ENCODE assay signal across 22 cellular contexts in the genomic region with DNA sequence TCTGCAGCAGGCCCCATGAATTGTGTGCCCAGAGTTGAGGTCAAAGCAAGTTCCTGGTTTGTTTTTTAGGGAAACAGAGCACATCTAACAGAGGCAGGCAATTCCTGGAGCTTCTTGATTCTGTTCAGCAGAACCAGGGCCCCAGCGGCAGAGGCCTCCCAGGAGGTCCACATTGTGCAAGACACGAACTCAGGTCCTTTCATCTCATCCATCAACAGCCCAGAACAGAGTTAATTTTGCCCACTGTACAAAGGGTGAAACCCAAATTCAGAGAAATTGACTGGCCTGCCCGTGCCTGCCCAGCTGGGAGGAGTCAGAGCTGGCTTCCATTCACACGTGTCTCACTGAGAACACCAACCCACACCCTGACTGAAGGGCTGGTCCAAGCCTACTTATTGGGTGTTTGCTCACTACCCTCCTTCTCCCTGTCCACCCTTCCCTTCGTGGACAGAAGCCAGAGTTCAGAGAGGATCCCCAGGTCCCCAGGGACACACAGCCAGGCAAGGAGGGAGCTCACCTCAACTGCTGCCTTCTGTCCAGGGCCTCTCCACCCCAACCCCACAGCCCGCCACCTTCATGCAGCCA.
DNase-seq lines count a peak whose midpoint lies in the region; ATAC-seq and TF ChIP-seq lines count a peak whose summit lies in the region.
"Had no signal": no experiment of that assay in that cellular context is flagged by ENCODE, and none has a peak within 500 bp of the region (broad histone marks: within the 10 kb centered on the region; RNA-seq: fewer than 3 reads in every experiment).

No MANE protein-coding gene starts in this region.

- H4K12ac ChIP-seq in trophoblast cell (ENCODE audit: low read depth, low read length) = no peak overlapping the region

- H4K8ac ChIP-seq in trophoblast cell (ENCODE audit: low read depth, low read length) = no peak overlapping the region

- no peaks in the 10 kb centered on the region for H3K79me1 ChIP-seq in trophoblast cell (ENCODE audit: low read length)

- H3K9me3 ChIP-seq in heart left ventricle (peaks cover 0 to 4% (median 0%) of the 10 kb centered on the region in 12 donors), endodermal cell (ENCODE audit: control insufficient read depth, low read length) (peaks cover 72% of the 10 kb centered on the region), trophoblast cell (ENCODE audit: insufficient read depth, low read depth, low read length) (peaks cover 83% of the 10 kb centered on the region)
- H3K9me3 ChIP-seq: A549 had no signal

- H3K4me1 ChIP-seq in heart left ventricle (no peaks in the 10 kb centered on the region), endodermal cell (ENCODE audit: control insufficient read depth, insufficient read depth, low read length) (no peaks in the 10 kb centered on the region), trophoblast cell (ENCODE audit: control insufficient read depth in 1 of 2, insufficient read depth in 2 of 2, low read length in 2 of 2) (no peaks in the 10 kb centered on the region)
- H3K4me1 ChIP-seq: A549, BE2C had no signal

- H2BK120ac ChIP-seq in trophoblast cell (ENCODE audit: insufficient read depth, low read length, poor library complexity) = no peak overlapping the region

- no peak overlapping the region for H2BK5ac ChIP-seq in trophoblast cell (ENCODE audit: low read depth, low read length, poor library complexity)

- H3K27ac ChIP-seq in heart left ventricle (no peak overlapping the region), endodermal cell (ENCODE audit: low read depth, low read length) (no peak overlapping the region), trophoblast cell (ENCODE audit: low read depth, low read length) (no peak overlapping the region)
- H3K27ac ChIP-seq: A549 had no signal

- H3K14ac ChIP-seq in trophoblast cell (ENCODE audit: low read length) = no peak overlapping the region

- H3K27ac Mint-ChIP-seq in endodermal cell = no peak overlapping the region

- ATAC-seq in heart left ventricle = no peak
- peak; percentile 28 for ATAC-seq in sciatic nerve
- no peak for ATAC-seq in HG02610 (IDR thresholded peaks at IDR 0.05; ENCODE audit: unreplicated experiment)
- ATAC-seq: A549, HCT116 had no signal

- H3K36me3 ChIP-seq in heart left ventricle = no peaks in the 10 kb centered on the region
- no peaks in the 10 kb centered on the region for H3K36me3 ChIP-seq in endodermal cell (ENCODE audit: control insufficient read depth, insufficient read depth, low read length)
- no peaks in the 10 kb centered on the region for H3K36me3 ChIP-seq in trophoblast cell (ENCODE audit: control insufficient read depth in 1 of 2, insufficient read depth in 2 of 2, low read length in 2 of 2)
- H3K36me3 ChIP-seq: BE2C had no signal

- H3K27me3 Mint-ChIP-seq in endodermal cell (ENCODE audit: insufficient read depth) = no peaks in the 10 kb centered on the region

- peaks cover 0 to 31% (median 0%) of the 10 kb centered on the region in 9 donors for H3K27me3 ChIP-seq in heart left ventricle
- H3K27me3 ChIP-seq in endodermal cell (ENCODE audit: control insufficient read depth, insufficient read depth, low read length, poor library complexity, severe bottlenecking) = no peaks in the 10 kb centered on the region
- H3K27me3 ChIP-seq in trophoblast cell (ENCODE audit: insufficient read depth, low read length) = no peaks in the 10 kb centered on the region
- H3K27me3 ChIP-seq: BE2C had no signal

- H3K23ac ChIP-seq in trophoblast cell (ENCODE audit: low read length) = no peak overlapping the region

- no peak overlapping the region for H3K4me3 Mint-ChIP-seq in endodermal cell

- H3K18ac ChIP-seq in trophoblast cell (ENCODE audit: low read length) = no peak overlapping the region

- H3K4ac ChIP-seq in trophoblast cell (ENCODE audit: low read depth, low read length) = no peak overlapping the region

- no peak overlapping the region for H2AFZ ChIP-seq in trophoblast cell (ENCODE audit: insufficient read depth, low read length, poor library complexity)

- H4K91ac ChIP-seq in trophoblast cell (ENCODE audit: low read depth, low read length) = no peak overlapping the region

- H3K9ac ChIP-seq in endodermal cell (ENCODE audit: extremely low read depth, low read length, poor library complexity, severe bottlenecking) (no peak overlapping the region), trophoblast cell (ENCODE audit: low read length) (no peak overlapping the region)

- intact Hi-C loops in cardiac septum (cut with DNase I) = no loop called here
- intact Hi-C loops in heart left ventricle (cut with DNase I) = no loop called here
- intact Hi-C loops in sciatic nerve (cut with DNase I) = no loop called here

- TF ChIP-seq CTCF in heart left ventricle (IDR thresholded peaks at IDR 0.05) = no peak
- no peak for TF ChIP-seq CTCF in endodermal cell (conservative IDR thresholded peaks at IDR 0.05)

- DNase-seq in cardiac septum (ENCODE audit: low spot score) = peak; percentile 19
- DNase-seq in heart left ventricle = no peak
- DNase-seq in endodermal cell = peak; percentile 2
- DNase-seq in sciatic nerve (ENCODE audit: low spot score) = peak; percentile 33
- DNase-seq in trophoblast cell = no peak
- DNase-seq in AML-193 (lab: John Stamatoyannopoulos, UW) = no peak
- no peak for DNase-seq in NCI-H2171 treated with DMSO at 0.1 percent for 48 hours (lab: John Stamatoyannopoulos, UW)
- DNase-seq: BE2C, DMS53, GDM1, GOT3, Kasumi-1, NCI-H1417, NCI-H1694 treated with DMSO at 0.1 percent for 48 hours, NCI-H2081 treated with DMSO at 0.1 percent for 48 hours, NCI-H446, NCI-H526, OCI-M1, Right ventricle myocardium superior had no signal

- H2AK5ac ChIP-seq in trophoblast cell (ENCODE audit: low read length) = no peak overlapping the region

- no peaks in the 10 kb centered on the region for H3K79me2 ChIP-seq in trophoblast cell (ENCODE audit: control insufficient read depth, insufficient read depth, low read length, poor library complexity)

- no peak overlapping the region for H3K4me2 ChIP-seq in trophoblast cell (ENCODE audit: low read length)
- H3K4me2 ChIP-seq: A549 had no signal

- peaks cover 9% of the 10 kb centered on the region for H3K36me3 Mint-ChIP-seq in endodermal cell (ENCODE audit: low read depth)

- no peak for TF ChIP-seq POLR2A in heart left ventricle (IDR thresholded peaks at IDR 0.05)

- H3K9me3 Mint-ChIP-seq in endodermal cell = peaks cover 99% of the 10 kb centered on the region

- no peaks in the 10 kb centered on the region for H3K4me1 Mint-ChIP-seq in endodermal cell

- WGBS in heart left ventricle, 4 donors = 48 to 63% (median 57%) methylated on average over 4 to 6 of the region's 6 CpGs
- 41 to 54% methylated on average over 2 to 6 of the region's 6 CpGs for WGBS in endodermal cell (ENCODE audit: insufficient coverage in 1 of 2, insufficient read length in 1 of 2), 2 experiments
- WGBS in trophoblast cell (ENCODE audit: extremely low coverage, insufficient coverage, insufficient read length) = no CpG with 5 or more reads among the region's 6 CpGs

- H3K4me3 ChIP-seq in heart left ventricle (no peak overlapping the region), endodermal cell (ENCODE audit: low read length) (no peak overlapping the region), trophoblast cell (ENCODE audit: low read depth, low read length) (no peak overlapping the region)
- H3K4me3 ChIP-seq: A549 had no signal

- no peak overlapping the region for H2BK12ac ChIP-seq in trophoblast cell (ENCODE audit: low read length)

Comparison
In these comparisons a context has a peak if more than half of its experiments do, and no peak if none do; other contexts are left out.
1. DNase-seq: peak in cardiac septum (single experiment), endodermal cell (single experiment) and sciatic nerve (single experiment); none in heart left ventricle (0 of 5), trophoblast cell (0 of 2), AML-193 (0 of 2) and NCI-H2171 treated with DMSO at 0.1 percent for 48 hours (single experiment).